In genomic region chr20:9999660-10000059, GRCh38 we compare ENCODE assay signal across 11 cellular contexts. TPM values are rescaled to one million over a fixed set of nuclear protein-coding genes. Genes with fewer than 3 reads are reported as not detected.
DNase-seq lines count a peak whose midpoint lies in the region; ATAC-seq, FAIRE-seq and TF ChIP-seq lines count a peak whose summit lies in the region.
"Had no signal": no experiment of that assay in that cellular context is flagged by ENCODE, and none has a peak within 500 bp of the region (broad histone marks: within the 10 kb centered on the region; RNA-seq: fewer than 3 reads in every experiment).

No MANE protein-coding gene starts in this region.

- no peaks in the 10 kb centered on the region for H3K27me3 Mint-ChIP-seq in activated T-helper 17 cell treated with anti-CD3 and anti-CD28 coated beads, Interleukin-2, amount 50 U/mL, for 72 hours

- no peak for FAIRE-seq in GM19239 (lab: Jason Lieb, UNC)
- FAIRE-seq: endometrium had no signal

- DNase-seq in GM12865 (ENCODE audit: low read depth) (peak; percentile 10), NOMO-1 (lab: John Stamatoyannopoulos, UW; ENCODE audit: unreplicated experiment in 2 of 2) (peak; percentile 72 to 91), globus pallidus (ENCODE audit: low spot score) (peak; percentile 32), HT-29 (ENCODE audit: low spot score) (no peak), GM19239 (ENCODE audit: insufficient read length, low spot score) (no peak)
- no peak for DNase-seq in activated effector memory CD4-positive, alpha-beta T cell treated with anti-CD3 and anti-CD28 coated beads, Interleukin-2, amount 50 U/mL, for 16 hours
- DNase-seq: mammary epithelial cell had no signal

- H3K4me1 Mint-ChIP-seq in activated T-helper 17 cell treated with anti-CD3 and anti-CD28 coated beads, Interleukin-2, amount 50 U/mL, for 72 hours: no peaks in the 10 kb centered on the region

- H3K4me3 ChIP-seq in GM12865 (ENCODE audit: low read depth, low read length): no peak overlapping the region

- H3K4me3 Mint-ChIP-seq in activated T-helper 17 cell treated with anti-CD3 and anti-CD28 coated beads, Interleukin-2, amount 50 U/mL, for 72 hours: no peak overlapping the region
- H3K4me3 Mint-ChIP-seq: T-helper 1 cell treated with Interleukin-12 subunit alpha and Interleukin-12 subunit beta and Interleukin-4 antibody, amounts not matched to agents 30 μg/mL and 1 μg/mL, for 36 hours had no signal

- no peak for TF ChIP-seq CTCF in GM12865 (IDR thresholded peaks at IDR 0.05; ENCODE audit: insufficient read depth, low read depth, low read length, missing control alignments)

- ATAC-seq in HG03103 (IDR thresholded peaks at IDR 0.05; ENCODE audit: low read depth, unreplicated experiment): peak; percentile 73
- ATAC-seq in activated T-helper 17 cell treated with anti-CD3 and anti-CD28 coated beads, Interleukin-2, amount 50 U/mL, for 72 hours (replicated peaks): no peak

- no peak overlapping the region for H3K27ac Mint-ChIP-seq in activated T-helper 17 cell treated with anti-CD3 and anti-CD28 coated beads, Interleukin-2, amount 50 U/mL, for 72 hours
- H3K27ac Mint-ChIP-seq: T-helper 1 cell treated with Interleukin-12 subunit alpha and Interleukin-12 subunit beta and Interleukin-4 antibody, amounts not matched to agents 30 μg/mL and 1 μg/mL, for 36 hours had no signal

- H3K9me3 Mint-ChIP-seq in activated T-helper 17 cell treated with anti-CD3 and anti-CD28 coated beads, Interleukin-2, amount 50 U/mL, for 72 hours: peaks cover 2% of the 10 kb centered on the region
- H3K9me3 Mint-ChIP-seq: T-helper 1 cell treated with Interleukin-12 subunit alpha and Interleukin-12 subunit beta and Interleukin-4 antibody, amounts not matched to agents 30 μg/mL and 1 μg/mL, for 36 hours had no signal

- no peaks in the 10 kb centered on the region for H3K36me3 Mint-ChIP-seq in activated T-helper 17 cell treated with anti-CD3 and anti-CD28 coated beads, Interleukin-2, amount 50 U/mL, for 72 hours (ENCODE audit: low read depth)

RNA-seq across cellular contexts. Expression of gene ANKEF1, which starts 35.1 kb away (rescaled TPM):
- total RNA-seq in HT-29 (2014; rRNA removed; shearing (Covaris generic)): 4.6 and 6.8 TPM in 2 replicates
- 1 to 10 TPM; 1.2 to 2.4 TPM for total RNA-seq in activated T-helper 17 cell treated with anti-CD3 and anti-CD28 coated beads, Interleukin-2, amount 50 U/mL, for 72 hours

Comparison
In these comparisons a context has a peak if more than half of its experiments do, and no peak if none do; other contexts are left out.
1. DNase-seq: peak in GM12865 (single experiment), NOMO-1 (2 of 2) and globus pallidus (single experiment); none in HT-29 (single experiment), GM19239 (single experiment) and activated effector memory CD4-positive, alpha-beta T cell treated with anti-CD3 and anti-CD28 coated beads, Interleukin-2, amount 50 U/mL, for 16 hours (single experiment).